In the genomic region with DNA sequence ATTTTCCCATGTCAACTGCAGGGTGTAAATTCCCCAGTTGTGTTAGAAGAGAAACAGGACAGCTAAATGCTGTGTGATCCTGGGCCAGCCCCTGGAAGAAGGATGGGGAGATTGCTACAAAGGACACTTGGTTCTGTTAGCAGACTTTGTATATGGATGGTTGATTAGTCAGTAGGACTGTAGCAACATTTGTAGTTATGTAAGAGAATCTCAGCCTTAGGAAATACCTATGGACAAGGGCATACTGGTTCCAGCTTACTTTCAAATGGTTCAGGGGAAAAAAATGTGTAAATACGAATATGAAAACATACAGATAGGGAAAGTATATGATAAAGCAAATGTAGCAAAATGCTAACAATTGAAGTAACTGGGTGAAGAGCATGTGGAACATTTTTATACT, we compare ENCODE assay signal across 1 cellular context.
TF ChIP-seq lines count a peak whose summit lies in the region.

No MANE protein-coding gene starts in this region.

TF ChIP-seq in IMR-90, 13 proteins besides CTCF, POLR2A, EP300 and RAD21:
- TF ChIP-seq CHD1 (IDR thresholded peaks at IDR 0.05; ENCODE audit: low read depth, low read length) (no peak), RCOR1 (IDR thresholded peaks at IDR 0.05; ENCODE audit: insufficient replicate concordance, low read length) (no peak), MAFK (IDR thresholded peaks at IDR 0.05; ENCODE audit: low read depth, low read length) (no peak), CEBPB (IDR thresholded peaks at IDR 0.05; ENCODE audit: low read depth, low read length) (no peak), BHLHE40 (IDR thresholded peaks at IDR 0.05; ENCODE audit: low read depth, low read length) (no peak), SMC3 (IDR thresholded peaks at IDR 0.05; ENCODE audit: low read depth, low read length) (no peak), MAZ (IDR thresholded peaks at IDR 0.05; ENCODE audit: borderline replicate concordance, low read depth, low read length) (no peak), USF2 (IDR thresholded peaks at IDR 0.05; ENCODE audit: low read depth, low read length) (no peak), FOS (IDR thresholded peaks at IDR 0.05; ENCODE audit: low read depth, low read length) (no peak), RFX5 (IDR thresholded peaks at IDR 0.05; ENCODE audit: low read depth, low read length) (no peak), MXI1 (IDR thresholded peaks at IDR 0.05; ENCODE audit: borderline replicate concordance, low read depth, low read length) (no peak), NFE2L2 (IDR thresholded peaks at IDR 0.05; ENCODE audit: low read depth, low read length) (no peak)
- TF ChIP-seq, protein P1, sequence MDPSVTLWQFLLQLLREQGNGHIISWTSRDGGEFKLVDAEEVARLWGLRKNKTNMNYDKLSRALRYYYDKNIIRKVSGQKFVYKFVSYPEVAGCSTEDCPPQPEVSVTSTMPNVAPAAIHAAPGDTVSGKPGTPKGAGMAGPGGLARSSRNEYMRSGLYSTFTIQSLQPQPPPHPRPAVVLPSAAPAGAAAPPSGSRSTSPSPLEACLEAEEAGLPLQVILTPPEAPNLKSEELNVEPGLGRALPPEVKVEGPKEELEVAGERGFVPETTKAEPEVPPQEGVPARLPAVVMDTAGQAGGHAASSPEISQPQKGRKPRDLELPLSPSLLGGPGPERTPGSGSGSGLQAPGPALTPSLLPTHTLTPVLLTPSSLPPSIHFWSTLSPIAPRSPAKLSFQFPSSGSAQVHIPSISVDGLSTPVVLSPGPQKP (IDR thresholded peaks at IDR 0.05; ENCODE audit: borderline replicate concordance, low read depth, low read length): no peak
TF ChIP-seq in IMR-90: peak in this region for 0.
